ENCODE assay signal across 8 cellular contexts in genomic region chr7:101218236-101219130, GRCh38. TPM values are rescaled to one million over a fixed set of nuclear protein-coding genes. Genes with fewer than 3 reads are reported as not detected.
DNase-seq lines count a peak whose midpoint lies in the region; ATAC-seq, FAIRE-seq and TF ChIP-seq lines count a peak whose summit lies in the region.

No MANE protein-coding gene starts in this region.

- H3K9me3 Mint-ChIP-seq in activated T-helper 17 cell treated with anti-CD3 and anti-CD28 coated beads, Interleukin-2, amount 50 U/mL, for 72 hours: no peaks in the 10 kb centered on the region

- peaks cover 6 to 23% of the 10 kb centered on the region in 2 donors for H3K4me1 ChIP-seq in kidney (ENCODE audit: control insufficient read depth in 1 of 2, insufficient read depth in 1 of 2, low read depth in 1 of 2, low read length in 2 of 2)
- H3K4me1 ChIP-seq in testis: peaks cover 19% of the 10 kb centered on the region

- H3K27ac Mint-ChIP-seq in activated T-helper 17 cell treated with anti-CD3 and anti-CD28 coated beads, Interleukin-2, amount 50 U/mL, for 72 hours: peak overlapping the region; percentile 93

- peaks cover 11% of the 10 kb centered on the region for H3K4me1 Mint-ChIP-seq in activated T-helper 17 cell treated with anti-CD3 and anti-CD28 coated beads, Interleukin-2, amount 50 U/mL, for 72 hours

- ATAC-seq in HG02642 (IDR thresholded peaks at IDR 0.05; ENCODE audit: poor library complexity, unreplicated experiment) (peak; percentile 21), GM19452 (IDR thresholded peaks at IDR 0.05; ENCODE audit: unreplicated experiment) (no peak)
- peak; percentile 15 for ATAC-seq in activated T-helper 17 cell treated with anti-CD3 and anti-CD28 coated beads, Interleukin-2, amount 50 U/mL, for 72 hours (replicated peaks)

- intact Hi-C loops in kidney (cut with DNase I): no loop called here
- intact Hi-C loops in testis (cut with DNase I; ENCODE audit: low total_unique reads): no loop called here

- H3K4me3 Mint-ChIP-seq in activated T-helper 17 cell treated with anti-CD3 and anti-CD28 coated beads, Interleukin-2, amount 50 U/mL, for 72 hours: peak overlapping the region; percentile 95

- H3K27me3 ChIP-seq in testis: no peaks in the 10 kb centered on the region

- no peak for TF ChIP-seq CTCF in GM12865 (IDR thresholded peaks at IDR 0.05; ENCODE audit: insufficient read depth, low read depth, low read length, missing control alignments)
- no peak for TF ChIP-seq CTCF in kidney (IDR thresholded peaks at IDR 0.05; ENCODE audit: borderline replicate concordance, extremely low read depth, insufficient read depth)
- no peak for TF ChIP-seq CTCF in testis (IDR thresholded peaks at IDR 0.05)

- no peak for TF ChIP-seq POLR2A in testis (IDR thresholded peaks at IDR 0.05)

- peak overlapping the region; percentile 65 to 99 for H3K27ac ChIP-seq in kidney (ENCODE audit: low read depth in 2 of 2, low read length in 2 of 2)
- peak overlapping the region in 1 of 2 donors; percentile 84 for H3K27ac ChIP-seq in testis

- DNase-seq in GM12865 (ENCODE audit: low read depth): no peak
- no peak for DNase-seq in kidney
- DNase-seq in testis: no peak
- DNase-seq in NCI-H2107 treated with DMSO at 0.1 percent for 48 hours (lab: John Stamatoyannopoulos, UW; ENCODE audit: unreplicated experiment): no peak
- no peak for DNase-seq in glomerular visceral epithelial cell (ENCODE audit: extremely low spot score)

- peak overlapping the region; percentile 71 to 82 for H3K9ac ChIP-seq in kidney (ENCODE audit: low read length in 2 of 2)

- H3K9me3 ChIP-seq in kidney (ENCODE audit: control insufficient read depth in 1 of 2, low read length in 2 of 2) (no peaks in the 10 kb centered on the region), testis (no peaks in the 10 kb centered on the region)

- no peak for FAIRE-seq in kidney (lab: Jason Lieb, UNC)

- no peaks in the 10 kb centered on the region for H3K27me3 Mint-ChIP-seq in activated T-helper 17 cell treated with anti-CD3 and anti-CD28 coated beads, Interleukin-2, amount 50 U/mL, for 72 hours

- WGBS in testis, 2 donors: 5% methylated on average over 26 of the region's 26 CpGs

- H3K36me3 ChIP-seq in kidney (ENCODE audit: control insufficient read depth in 1 of 2, insufficient read depth in 2 of 2, low read length in 2 of 2): peaks cover 0 to 3% of the 10 kb centered on the region in 2 donors
- no peaks in the 10 kb centered on the region for H3K36me3 ChIP-seq in testis (ENCODE audit: low read depth, missing control alignments)

- H3K4me3 ChIP-seq in GM12865 (ENCODE audit: low read depth, low read length) (peak overlapping the region; percentile 96), kidney (ENCODE audit: low read length in 2 of 2) (peak overlapping the region; percentile 98), testis (peak overlapping the region; percentile 65 to 84)

- H3K36me3 Mint-ChIP-seq in activated T-helper 17 cell treated with anti-CD3 and anti-CD28 coated beads, Interleukin-2, amount 50 U/mL, for 72 hours (ENCODE audit: low read depth): peaks cover 69% of the 10 kb centered on the region

RNA-seq across cellular contexts. Expression of gene ZNHIT1, which starts 0.5 kb away (rescaled TPM):
- 10 to 100 TPM; 49.3 to 56.8 TPM for total RNA-seq in activated T-helper 17 cell treated with anti-CD3 and anti-CD28 coated beads, Interleukin-2, amount 50 U/mL, for 72 hours
- total RNA-seq in kidney (74.9 TPM), testis (10 to 100 TPM; 57.8 to 58.4 TPM)
- polyA plus RNA-seq in kidney (ENCODE audit: insufficient read depth, low read depth, low replicate concordance) (208 TPM), testis (ENCODE audit: insufficient read depth, low read depth, low replicate concordance) (48.3 TPM)

RNA-seq across cellular contexts. Expression of gene PLOD3, which starts 1.1 kb away (rescaled TPM):
- 10 to 100 TPM; 55.6 to 69.6 TPM for total RNA-seq in activated T-helper 17 cell treated with anti-CD3 and anti-CD28 coated beads, Interleukin-2, amount 50 U/mL, for 72 hours
- 78.8 TPM for total RNA-seq in kidney
- 53.5 TPM for polyA plus RNA-seq in kidney (ENCODE audit: insufficient read depth, low read depth, low replicate concordance)
- total RNA-seq in testis: 10 to 100 TPM; 36.3 to 45.6 TPM
- polyA plus RNA-seq in testis (ENCODE audit: insufficient read depth, low read depth, low replicate concordance): 32.1 TPM

RNA-seq across cellular contexts. Expression of gene MOGAT3, which starts 17.6 kb away (rescaled TPM):
- not detected for total RNA-seq in activated T-helper 17 cell treated with anti-CD3 and anti-CD28 coated beads, Interleukin-2, amount 50 U/mL, for 72 hours
- total RNA-seq in kidney: 0.25 TPM
- 0.37 TPM for polyA plus RNA-seq in kidney (ENCODE audit: insufficient read depth, low read depth, low replicate concordance)
- not detected for total RNA-seq in testis
- polyA plus RNA-seq in testis (ENCODE audit: insufficient read depth, low read depth, low replicate concordance): not detected

RNA-seq across cellular contexts. Expression of gene CLDN15, which starts 19.1 kb away (rescaled TPM):
- total RNA-seq in activated T-helper 17 cell treated with anti-CD3 and anti-CD28 coated beads, Interleukin-2, amount 50 U/mL, for 72 hours: 10 to 100 TPM; 20.0 to 23.1 TPM
- total RNA-seq in kidney (11.9 TPM), testis (10 to 100 TPM; 13.6 to 20.2 TPM)
- polyA plus RNA-seq in kidney (ENCODE audit: insufficient read depth, low read depth, low replicate concordance) (13.3 TPM), testis (ENCODE audit: insufficient read depth, low read depth, low replicate concordance) (12.1 TPM)

RNA-seq across cellular contexts. Expression of gene FIS1, which starts 26.4 kb away (rescaled TPM):
- 10 to 100 TPM; 69.0 to 82.6 TPM for total RNA-seq in activated T-helper 17 cell treated with anti-CD3 and anti-CD28 coated beads, Interleukin-2, amount 50 U/mL, for 72 hours
- total RNA-seq in kidney (180 TPM), testis (100 to 1,000 TPM; 228 to 273 TPM)
- polyA plus RNA-seq in kidney (ENCODE audit: insufficient read depth, low read depth, low replicate concordance) (472 TPM), testis (ENCODE audit: insufficient read depth, low read depth, low replicate concordance) (233 TPM)
